Comparison of ENCODE assay signal across 14 cellular contexts in genomic region chr2:66477125-66477842, GRCh38. TPM values are rescaled to one million over a fixed set of nuclear protein-coding genes. Genes with fewer than 3 reads are reported as not detected.
A peak's percentile ranks its signal among the peaks of the same experiment; 100 is the strongest.
DNase-seq lines count a peak whose midpoint lies in the region; ATAC-seq, FAIRE-seq and TF ChIP-seq lines count a peak whose summit lies in the region.
"Had no signal": no experiment of that assay in that cellular context is flagged by ENCODE, and none has a peak within 500 bp of the region (broad histone marks: within the 10 kb centered on the region; RNA-seq: fewer than 3 reads in every experiment).

No MANE protein-coding gene starts in this region.

- no peak for TF ChIP-seq POLR2A in right lobe of liver (IDR thresholded peaks at IDR 0.05)
- no peak for TF ChIP-seq POLR2A in HepG2 (IDR thresholded peaks at IDR 0.05; ENCODE audit: insufficient read depth in 1 of 2, low read depth in 2 of 2, low read length in 2 of 2)
- no peak for TF ChIP-seq POLR2A in GM12878 (IDR thresholded peaks at IDR 0.05; ENCODE audit: low read depth, low read length)

- H3K4me2 ChIP-seq in HepG2 (ENCODE audit: low read depth, low read length) (no peak overlapping the region), GM12878 (ENCODE audit: control insufficient read depth, insufficient read depth) (no peak overlapping the region)

- H3K4me1 ChIP-seq in right lobe of liver = peaks cover 0 to 15% (median 2%) of the 10 kb centered on the region in 4 donors
- no peaks in the 10 kb centered on the region for H3K4me1 ChIP-seq in HepG2 (ENCODE audit: insufficient read depth, low read length)
- H3K4me1 ChIP-seq in GM12878 (ENCODE audit: control insufficient read depth, insufficient read depth, low read length) = no peaks in the 10 kb centered on the region

- no peaks in the 10 kb centered on the region for H3K9me3 ChIP-seq in right lobe of liver
- no peaks in the 10 kb centered on the region for H3K9me3 ChIP-seq in HepG2 (ENCODE audit: low read length)
- no peaks in the 10 kb centered on the region for H3K9me3 ChIP-seq in GM12878 (replicated peaks; ENCODE audit: control insufficient read depth, insufficient read depth, low read length)
- H3K9me3 ChIP-seq: Caco-2 had no signal

- no peak overlapping the region for H2AFZ ChIP-seq in HepG2 (ENCODE audit: low read length)
- no peak overlapping the region for H2AFZ ChIP-seq in GM12878 (ENCODE audit: control insufficient read depth, low read depth, low read length)

- intact Hi-C loops in right lobe of liver (cut with DNase I) (no loop called here), HepG2 (cut with micrococcal nuclease; ENCODE audit: unreplicated experiment) (no loop called here), GM12878 (cut with micrococcal nuclease; ENCODE audit: unreplicated experiment) (no loop called here), left colon (cut with DNase I, micrococcal nuclease) (no loop called here)

- TF ChIP-seq EP300 in HepG2 (IDR thresholded peaks at IDR 0.05; ENCODE audit: low read depth in 2 of 2, low read length in 2 of 2) (no peak), HepG2 (CRISPR knock-in tag; IDR thresholded peaks at IDR 0.05; ENCODE audit: borderline replicate concordance) (no peak), GM12878 (IDR thresholded peaks at IDR 0.05; ENCODE audit: borderline replicate concordance in 1 of 2, control insufficient read depth in 1 of 2, low read depth in 2 of 2, low read length in 2 of 2) (no peak)

- SMC1A ChIA-PET in GM12878 (lab: Charles Lee; ENCODE audit: uncharacterized antibody, unreplicated experiment) = no interaction called here

- FAIRE-seq in HepG2 (lab: Jason Lieb, UNC) = no peak
- FAIRE-seq in GM12878 (lab: Jason Lieb, UNC) = no peak

- ATAC-seq in right lobe of liver (peak in 3 of 4 donors; percentile 38 to 58 (median 51)), HepG2 (no peak), GM12878 (no peak), GM21825 (IDR thresholded peaks at IDR 0.05; ENCODE audit: unreplicated experiment) (no peak), left colon (no peak)
- ATAC-seq: activated CD8-positive, alpha-beta memory T cell treated with anti-CD3 and anti-CD28 coated beads, Interleukin-2, amount 10 ng/mL, durations not matched to agents 7 days and 5 days; HCT116; stimulated activated naive CD8-positive, alpha-beta T cell treated with anti-CD3 and anti-CD28 coated beads, Interleukin-15, amount 100 ng/mL, for 72 hours had no signal

- no peaks in the 10 kb centered on the region for H3K4me1 Mint-ChIP-seq in T-helper 2 cell treated with Interferon-gamma antibody and Interleukin-4, amounts not matched to agents 5 μg/mL and 100 μg/mL, for 36 hours (ENCODE audit: low read depth)
- H3K4me1 Mint-ChIP-seq: activated CD8-positive, alpha-beta memory T cell treated with anti-CD3 and anti-CD28 coated beads, Interleukin-2, amount 10 ng/mL, durations not matched to agents 7 days and 5 days; stimulated activated naive CD8-positive, alpha-beta T cell treated with anti-CD3 and anti-CD28 coated beads, Interleukin-15, amount 100 ng/mL, for 72 hours had no signal

- H3K27ac ChIP-seq in right lobe of liver (no peak overlapping the region), HepG2 (ENCODE audit: extremely low read length, insufficient read depth, low read length) (no peak overlapping the region), GM12878 (ENCODE audit: control insufficient read depth, insufficient read depth) (no peak overlapping the region)
- H3K27ac ChIP-seq: WERI-Rb-1 had no signal

- H3K36me3 ChIP-seq in right lobe of liver (no peaks in the 10 kb centered on the region), HepG2 (replicated peaks in 1 of 2; ENCODE audit: control insufficient read depth in 1 of 2, insufficient read depth in 2 of 2, low read length in 2 of 2) (no peaks in the 10 kb centered on the region), GM12878 (ENCODE audit: control insufficient read depth in 2 of 2, insufficient read depth in 2 of 2, low read length in 1 of 2) (no peaks in the 10 kb centered on the region)

- no peak overlapping the region for H3K4me3 Mint-ChIP-seq in T-helper 2 cell treated with Interferon-gamma antibody and Interleukin-4, amounts not matched to agents 5 μg/mL and 100 μg/mL, for 36 hours
- H3K4me3 Mint-ChIP-seq: activated CD8-positive, alpha-beta memory T cell treated with anti-CD3 and anti-CD28 coated beads, Interleukin-2, amount 10 ng/mL, durations not matched to agents 7 days and 5 days; stimulated activated naive CD8-positive, alpha-beta T cell treated with anti-CD3 and anti-CD28 coated beads, Interleukin-15, amount 100 ng/mL, for 72 hours had no signal

- BruUV-seq in HepG2 (replicated peaks; lab: Mats Ljungman, UMichigan) (no TSS peak), GM12878 (replicated peaks; lab: Mats Ljungman, UMichigan) (no TSS peak)

- no peaks in the 10 kb centered on the region for H3K27me3 ChIP-seq in right lobe of liver
- H3K27me3 ChIP-seq in HepG2 (ENCODE audit: control insufficient read depth in 1 of 2, insufficient read depth in 2 of 2, low read length in 2 of 2) = no peaks in the 10 kb centered on the region
- no peaks in the 10 kb centered on the region for H3K27me3 ChIP-seq in GM12878 (replicated peaks in 1 of 2; ENCODE audit: control insufficient read depth in 2 of 2, insufficient read depth in 2 of 2, low read length in 1 of 2)

- in situ Hi-C loops in HepG2 (cut with HindIII; ENCODE audit: extremely low pct_ligation_motif_present, low pct_unique_long_range_greater_than_20kb) (no loop called here), GM12878 (cut with MboI) (no loop called here)

- CTCF ChIA-PET in HepG2 (lab: Yijun Ruan, JAX; ENCODE audit: low intra/inter-chr PET ratio, low total read pairs) = no interaction called here
- CTCF ChIA-PET in GM12878 (lab: Yijun Ruan, JAX) = no interaction called here

- H3K9me3 Mint-ChIP-seq in T-helper 2 cell treated with Interferon-gamma antibody and Interleukin-4, amounts not matched to agents 5 μg/mL and 100 μg/mL, for 36 hours = no peaks in the 10 kb centered on the region
- H3K9me3 Mint-ChIP-seq: stimulated activated naive CD8-positive, alpha-beta T cell treated with anti-CD3 and anti-CD28 coated beads, Interleukin-15, amount 100 ng/mL, for 72 hours had no signal

- no peak overlapping the region for H3K27ac Mint-ChIP-seq in T-helper 2 cell treated with Interferon-gamma antibody and Interleukin-4, amounts not matched to agents 5 μg/mL and 100 μg/mL, for 36 hours
- H3K27ac Mint-ChIP-seq: activated CD8-positive, alpha-beta memory T cell treated with anti-CD3 and anti-CD28 coated beads, Interleukin-2, amount 10 ng/mL, durations not matched to agents 7 days and 5 days had no signal

- POLR2A ChIA-PET in HepG2 (lab: Yijun Ruan, JAX) = no interaction called here
- POLR2A ChIA-PET in GM12878 (lab: Charles Lee) = no interaction called here

- DNase-seq in right lobe of liver = no peak
- no peak for DNase-seq in HepG2 (ENCODE audit: low spot score)
- no peak for DNase-seq in GM12878 (ENCODE audit: low read depth, low spot score)
- DNase-seq in lung microvascular endothelial cell (ENCODE audit: low read depth in 2 of 2) = peak; percentile 24 to 91
- DNase-seq in NCI-H1105 (lab: John Stamatoyannopoulos, UW) = no peak
- DNase-seq in left colon = no peak
- no peak for DNase-seq in T-helper 2 cell treated with Interferon-gamma antibody and Interleukin-4, amounts not matched to agents 5 μg/mL and 100 μg/mL, for 36 hours (ENCODE audit: low spot score)
- DNase-seq: ACHN; activated CD8-positive, alpha-beta memory T cell treated with anti-CD3 and anti-CD28 coated beads, Interleukin-2, amount 10 ng/mL, durations not matched to agents 7 days and 5 days; Caco-2; stimulated activated naive CD8-positive, alpha-beta T cell treated with anti-CD3 and anti-CD28 coated beads, Interleukin-15, amount 100 ng/mL, for 72 hours; WERI-Rb-1 had no signal

- no peaks in the 10 kb centered on the region for H3K36me3 Mint-ChIP-seq in T-helper 2 cell treated with Interferon-gamma antibody and Interleukin-4, amounts not matched to agents 5 μg/mL and 100 μg/mL, for 36 hours (ENCODE audit: low read depth)
- H3K36me3 Mint-ChIP-seq: activated CD8-positive, alpha-beta memory T cell treated with anti-CD3 and anti-CD28 coated beads, Interleukin-2, amount 10 ng/mL, durations not matched to agents 7 days and 5 days had no signal

- TF ChIP-seq RAD21 in HepG2 (CRISPR knock-in tag; IDR thresholded peaks at IDR 0.05) (no peak), GM12878 (IDR thresholded peaks at IDR 0.05; ENCODE audit: insufficient read depth, low read depth, low read length) (no peak)

- H3K27me3 Mint-ChIP-seq in T-helper 2 cell treated with Interferon-gamma antibody and Interleukin-4, amounts not matched to agents 5 μg/mL and 100 μg/mL, for 36 hours (ENCODE audit: low read depth) = no peaks in the 10 kb centered on the region
- H3K27me3 Mint-ChIP-seq: activated CD8-positive, alpha-beta memory T cell treated with anti-CD3 and anti-CD28 coated beads, Interleukin-2, amount 10 ng/mL, durations not matched to agents 7 days and 5 days; stimulated activated naive CD8-positive, alpha-beta T cell treated with anti-CD3 and anti-CD28 coated beads, Interleukin-15, amount 100 ng/mL, for 72 hours had no signal

- H3K4me3 ChIP-seq in right lobe of liver (no peak overlapping the region), HepG2 (replicated peaks in 1 of 3; ENCODE audit: insufficient read depth in 1 of 3, low read depth in 2 of 3, low read length in 3 of 3) (no peak overlapping the region), GM12878 (no peak overlapping the region)

- no peaks in the 10 kb centered on the region for H3K79me2 ChIP-seq in HepG2 (ENCODE audit: insufficient read depth, low read length)
- H3K79me2 ChIP-seq in GM12878 (ENCODE audit: control insufficient read depth, insufficient read depth, low read length) = no peaks in the 10 kb centered on the region

- H4K20me1 ChIP-seq in HepG2 (ENCODE audit: insufficient read depth, low read length) = no peaks in the 10 kb centered on the region
- H4K20me1 ChIP-seq in GM12878 (ENCODE audit: control insufficient read depth, insufficient read depth) = no peaks in the 10 kb centered on the region

- RAD21 ChIA-PET in GM12878 (lab: Charles Lee; ENCODE audit: unreplicated experiment) = no interaction called here

- 56% methylated on average over 2 of the region's 4 CpGs for WGBS in right lobe of liver (ENCODE audit: insufficient coverage, low coverage, low lambda C conversion rate, missing lambda C conversion rate)
- WGBS in HepG2 (ENCODE audit: low lambda C conversion rate) = 66% methylated on average over 4 of the region's 4 CpGs
- WGBS in GM12878 (ENCODE audit: insufficient coverage, insufficient replicate concordance, low lambda C conversion rate, missing lambda C conversion rate) = 0% methylated on average over 4 of the region's 4 CpGs

- no peak overlapping the region for H3K9ac ChIP-seq in HepG2 (ENCODE audit: insufficient read depth, low read depth, low read length)
- no peak overlapping the region for H3K9ac ChIP-seq in GM12878 (ENCODE audit: control insufficient read depth, insufficient read depth, low read length)

- no peak for TF ChIP-seq CTCF in right lobe of liver (IDR thresholded peaks at IDR 0.05)
- TF ChIP-seq CTCF in HepG2 (CRISPR knock-in tag; IDR thresholded peaks at IDR 0.05) = no peak
- TF ChIP-seq CTCF in GM12878 (IDR thresholded peaks at IDR 0.05 in 2 of 3, conservative IDR thresholded peaks at IDR 0.05 in 1 of 3; ENCODE audit: control insufficient read depth in 2 of 3, extremely low read depth in 1 of 3, insufficient read depth in 1 of 3, low read depth in 3 of 3, low read length in 3 of 3) = no peak

RNA-seq across cellular contexts. Expression of gene MEIS1, which starts 42.4 kb away (rescaled TPM):
- total RNA-seq in right lobe of liver = 1 to 10 TPM; 3.1 to 8.8 (median 4.2) TPM
- total RNA-seq in HepG2 (2016; rRNA removed; fragmentation: Illumina TruSeq; extraction: Trizol) = 4.5 and 6.0 TPM in 2 replicates
- total RNA-seq in HepG2 (2016; cell fraction: cytosol; rRNA removed; fragmentation: Illumina TruSeq; extraction: Trizol; ENCODE audit: low read depth) = 0.88 and 1.3 TPM in 2 replicates
- 4.4 and 6.6 TPM in 2 replicates for total RNA-seq in HepG2 (2016; cell fraction: insoluble cytoplasmic fraction; rRNA removed; fragmentation: Illumina TruSeq; extraction: Trizol)
- total RNA-seq in HepG2 (2016; cell fraction: membrane; rRNA removed; fragmentation: Illumina TruSeq; extraction: Trizol) = 2.1 and 4.3 TPM in 2 replicates
- 11.1 and 12.8 TPM in 2 replicates for total RNA-seq in HepG2 (2016; cell fraction: nucleus; rRNA removed; fragmentation: Illumina TruSeq; extraction: Trizol)
- 2.6 and 3.8 TPM in 2 replicates for polyA plus RNA-seq in HepG2 (2011; rRNA removed)
- 1.2 and 2.1 TPM in 2 replicates for polyA plus RNA-seq in HepG2 (2011; cell fraction: cytosol; rRNA removed)
- polyA plus RNA-seq in HepG2 (2011; cell fraction: nucleus; rRNA removed) = 3.6 and 3.7 TPM in 2 replicates
- 1.7 and 2.9 TPM in 2 replicates for polyA plus RNA-seq in HepG2 (2012)
- polyA plus RNA-seq in HepG2 (2016; cell fraction: cytosol; fragmentation: Illumina TruSeq; extraction: Trizol; ENCODE audit: low read depth) = 0.16 and 0.49 TPM in 2 replicates
- 4.1 and 4.2 TPM in 2 replicates for polyA plus RNA-seq in HepG2 (2016; cell fraction: insoluble cytoplasmic fraction; fragmentation: Illumina TruSeq; extraction: Trizol; ENCODE audit: low read depth)
- polyA plus RNA-seq in HepG2 (2016; cell fraction: membrane; fragmentation: Illumina TruSeq; extraction: Trizol; ENCODE audit: low read depth) = 1.0 and 1.1 TPM in 2 replicates
- polyA plus RNA-seq in HepG2 (2016; cell fraction: nucleus; fragmentation: Illumina TruSeq; extraction: Trizol; ENCODE audit: insufficient read depth, low read depth) = 4.8 and 9.7 TPM in 2 replicates
- 6.9 and 19.7 TPM in 2 replicates for polyA minus RNA-seq in HepG2 (2011; rRNA and poly(A)+ RNA removed; ENCODE audit: low replicate concordance)
- polyA minus RNA-seq in HepG2 (2011; cell fraction: cytosol; rRNA and poly(A)+ RNA removed) = 4.3 and 5.7 TPM in 2 replicates
- 19.1 and 25.4 TPM in 2 replicates for polyA minus RNA-seq in HepG2 (2011; cell fraction: nucleus; rRNA and poly(A)+ RNA removed)
- 1.3 and 1.7 TPM in 2 replicates for total RNA-seq in GM12878 (2013; cell fraction: nucleolus; rRNA removed)
- total RNA-seq in GM12878 (2014; rRNA removed) = not detected in 2 replicates
- not detected in 2 replicates for total RNA-seq in GM12878 (2014; rRNA removed; fragmentation: Illumina TruSeq; extraction: Trizol)
- 0.15 and 0.21 TPM in 2 replicates for total RNA-seq in GM12878 (2021)
- not detected for polyA plus RNA-seq in GM12878 (2011; ENCODE audit: low read depth)
- 0.31 and 0.79 TPM in 2 replicates for polyA plus RNA-seq in GM12878 (2011; rRNA removed)
- 0.57 and 0.79 TPM in 2 replicates for polyA plus RNA-seq in GM12878 (2011; cell fraction: cytosol; rRNA removed)
- polyA plus RNA-seq in GM12878 (2011; cell fraction: nucleus; rRNA removed) = 0.64 and 1.3 TPM in 2 replicates
- not detected in 2 replicates for polyA plus RNA-seq in GM12878 (2012)
- polyA plus RNA-seq in GM12878 (2014; fragmentation: Illumina TruSeq; extraction: Trizol) = 0.10 TPM in 1 of 2 replicates, not detected in the other
- polyA plus RNA-seq in GM12878 (2014; fragmentation: Nextera tagmentation; extraction: Ambion mirVana) = under 1 TPM in 1 of 2 experiments, not detected in 1; 0.04 TPM
- 0.03 TPM in 1 of 2 replicates, not detected in the other for polyA plus RNA-seq in GM12878 (2014; rRNA removed)
- polyA plus RNA-seq in GM12878 (2016; fragmentation: Nextera tagmentation; extraction: Ambion mirVana) = under 1 TPM in 1 of 2 experiments, not detected in 1; 0.12 TPM
- polyA minus RNA-seq in GM12878 (2011; rRNA and poly(A)+ RNA removed) = 0.62 and 1.2 TPM in 2 replicates
- 2.7 TPM in 1 of 2 replicates, not detected in the other for polyA minus RNA-seq in GM12878 (2011; cell fraction: cytosol; rRNA and poly(A)+ RNA removed)
- 1.3 and 2.3 TPM in 2 replicates for polyA minus RNA-seq in GM12878 (2011; cell fraction: nucleus; rRNA and poly(A)+ RNA removed)
- 8.1 and 8.9 TPM in 2 replicates for total RNA-seq in lung microvascular endothelial cell
- total RNA-seq in left colon = 10 to 100 TPM in 1 of 2 donors, 1 to 10 TPM in 1; 10.0 to 38.9 TPM
- total RNA-seq: activated CD8-positive, alpha-beta memory T cell treated with anti-CD3 and anti-CD28 coated beads, Interleukin-2, amount 10 ng/mL, durations not matched to agents 7 days and 5 days had no signal

Comparison
In these comparisons a context has a peak if more than half of its experiments do, and no peak if none do; other contexts are left out.
1. ATAC-seq: peak in right lobe of liver (3 of 4); none in HepG2 (single experiment), GM12878 (single experiment), GM21825 (single experiment) and left colon (single experiment).
2. DNase-seq: peak in lung microvascular endothelial cell (2 of 2); none in right lobe of liver (0 of 3), HepG2 (single experiment), GM12878 (single experiment), NCI-H1105 (single experiment), left colon (0 of 2) and T-helper 2 cell treated with Interferon-gamma antibody and Interleukin-4, amounts not matched to agents 5 μg/mL and 100 μg/mL, for 36 hours (single experiment).